In genomic region chr15:63971904-63972303, GRCh38 we compare ENCODE assay signal across 1 cellular context.
TF ChIP-seq lines count a peak whose summit lies in the region.

No MANE protein-coding gene starts in this region.

TF ChIP-seq in GM12878, 131 proteins besides CTCF, POLR2A, EP300 and RAD21:
- TF ChIP-seq ZNF622 (IDR thresholded peaks at IDR 0.05): no peak
- no peak for TF ChIP-seq ELK1 (IDR thresholded peaks at IDR 0.05; ENCODE audit: low read depth, low read length)
- no peak for TF ChIP-seq BCL11A (IDR thresholded peaks at IDR 0.05; ENCODE audit: low read depth, low read length)
- TF ChIP-seq SPI1 (IDR thresholded peaks at IDR 0.05; ENCODE audit: borderline replicate concordance, insufficient read depth, low read depth, low read length): peak; percentile 74
- no peak for TF ChIP-seq WRNIP1 (IDR thresholded peaks at IDR 0.05; ENCODE audit: borderline replicate concordance, low read depth, low read length)
- no peak for TF ChIP-seq TCF12 (IDR thresholded peaks at IDR 0.05; ENCODE audit: low read depth, low read length)
